8 cellular contexts compared by ENCODE assay signal in genomic region chr19:38618590-38619360, GRCh38. TPM values are rescaled to one million over a fixed set of nuclear protein-coding genes. Genes with fewer than 3 reads are reported as not detected.
DNase-seq lines count a peak whose midpoint lies in the region; ATAC-seq and TF ChIP-seq lines count a peak whose summit lies in the region.

Gene EIF3K (plus strand): TSS chr19:38619188. CDS start chr19:38619269, 81 bp downstream.

- H3K4me1 ChIP-seq in spleen = peaks cover 11 to 75% (median 53%) of the 10 kb centered on the region in 6 donors

- POLR2A ChIA-PET in AG04450 (lab: Yijun Ruan, JAX) = interaction anchor here (0.5 to 1.6 kb wide), 10 partner anchors 16 to 312 kb away, joined by 3 to 11 read pairs (median 4); partner anchors contain the start of genes ACTN4, FAM98C, GGN and MRPS12

- peaks cover 49% of the 10 kb centered on the region for H3K4me1 Mint-ChIP-seq in central memory CD8-positive, alpha-beta T cell

- in situ Hi-C loops in GM18951 (cut with MboI; ENCODE audit: low sequenced_read_pairs, unreplicated experiment) = no loop called here

- TF ChIP-seq CTCF in AG04450 (IDR thresholded peaks at IDR 0.05; ENCODE audit: low read depth, low read length) = no peak
- peak in 3 of 11 experiments; percentile 14 to 29 (median 22) for TF ChIP-seq CTCF in spleen (IDR thresholded peaks at IDR 0.05 in 8 of 11, conservative IDR thresholded peaks at IDR 0.05 in 3 of 11)

- peaks cover 49% of the 10 kb centered on the region for H3K36me3 Mint-ChIP-seq in central memory CD8-positive, alpha-beta T cell (ENCODE audit: insufficient read depth)

- CTCF ChIA-PET in AG04450 (lab: Charles Lee) = interaction anchor here (0.5 to 4.1 kb wide), 7 partner anchors 16 to 716 kb away, joined by 3 to 25 read pairs (median 6); partner anchors contain the start of genes FAM98C and GGN

- H3K9me3 Mint-ChIP-seq in central memory CD8-positive, alpha-beta T cell = no peaks in the 10 kb centered on the region

- WGBS in spleen, 5 donors = 1 to 2% (median 1%) methylated on average over 19 to 64 of the region's 64 CpGs

- ATAC-seq in HG03280 (IDR thresholded peaks at IDR 0.05; ENCODE audit: unreplicated experiment) = peak; percentile 68
- ATAC-seq in central memory CD8-positive, alpha-beta T cell (replicated peaks; ENCODE audit: extremely low read depth, poor library complexity, severe bottlenecking) = peak; percentile 65

- H3K9me3 ChIP-seq in AG04450 (ENCODE audit: control insufficient read depth, insufficient read depth, low read length) = no peaks in the 10 kb centered on the region; the same call in 1 of the 2 replicates
- H3K9me3 ChIP-seq in spleen = no peaks in the 10 kb centered on the region

- H3K4me3 ChIP-seq in AG04450 (ENCODE audit: low read depth, low read length) (peak within 1 kb of the TSS; percentile 97), spleen (peak within 1 kb of the TSS; percentile 82 to 95 (median 89))

- H3K36me3 ChIP-seq in spleen = peaks cover 4 to 56% (median 34%) of the 10 kb centered on the region in 6 donors

- intact Hi-C loops in spleen (cut with DNase I; ENCODE audit: low total_unique reads) = no loop called here

- H3K27me3 ChIP-seq in AG04450 (ENCODE audit: control insufficient read depth, insufficient read depth, low read length) (no peaks in the 10 kb centered on the region), spleen (replicated peaks in 1 of 7) (no peaks in the 10 kb centered on the region)

- DNase-seq in AG04450 (ENCODE audit: low read depth, low spot score) (peak; percentile 98), NCI-H446 (lab: John Stamatoyannopoulos, UW) (peak; percentile 97 to 100), inferior parietal cortex (ENCODE audit: extremely low spot score) (peak; percentile 99), spleen (peak; percentile 100)
- DNase-seq in activated CD4-positive, CD25-positive, alpha-beta regulatory T cell treated with anti-CD3 and anti-CD28 coated beads, Interleukin-2, amount 50 U/mL, for 16 hours (ENCODE audit: low read depth, low spot score) = peak; percentile 92
- peak; percentile 91 for DNase-seq in central memory CD8-positive, alpha-beta T cell (ENCODE audit: low spot score in 2 of 2)

- H3K4me3 Mint-ChIP-seq in central memory CD8-positive, alpha-beta T cell = peak within 1 kb of the TSS; percentile 97

- TF ChIP-seq POLR2A in GM18951 (IDR thresholded peaks at IDR 0.05; ENCODE audit: extremely low read depth, insufficient read depth, insufficient read length) = peak; percentile 88
- peak in 1 of 3 donors; percentile 30 for TF ChIP-seq POLR2A in spleen (IDR thresholded peaks at IDR 0.05)

- H3K27ac ChIP-seq in AG04450 (ENCODE audit: low read depth, low read length) (peak within 1 kb of the TSS; percentile 43), spleen (peak within 1 kb of the TSS; percentile 77 to 94 (median 90))

- H3K27me3 Mint-ChIP-seq in central memory CD8-positive, alpha-beta T cell = no peaks in the 10 kb centered on the region

- H3K27ac Mint-ChIP-seq in central memory CD8-positive, alpha-beta T cell (ENCODE audit: low read depth) = peak within 1 kb of the TSS; percentile 99

RNA-seq across cellular contexts. Expression of gene EIF3K, which starts in this region (rescaled TPM):
- polyA plus RNA-seq in AG04450 (2011; rRNA removed) = 168 and 250 TPM in 2 replicates
- polyA minus RNA-seq in AG04450 (2011; rRNA and poly(A)+ RNA removed) = 283 and 385 TPM in 2 replicates
- total RNA-seq in spleen = 100 to 1,000 TPM; 232 to 538 (median 244) TPM
- 100 to 1,000 TPM; 276 to 365 (median 328) TPM for polyA plus RNA-seq in spleen

Comparison
In these comparisons a context has a peak if more than half of its experiments do, and no peak if none do; other contexts are left out.
1. Peak in every context shown above with its lines: DNase-seq, ATAC-seq, H3K4me3 ChIP-seq and H3K27ac ChIP-seq.